Comparison of ENCODE assay signal across 1 cellular context in the genomic region with DNA sequence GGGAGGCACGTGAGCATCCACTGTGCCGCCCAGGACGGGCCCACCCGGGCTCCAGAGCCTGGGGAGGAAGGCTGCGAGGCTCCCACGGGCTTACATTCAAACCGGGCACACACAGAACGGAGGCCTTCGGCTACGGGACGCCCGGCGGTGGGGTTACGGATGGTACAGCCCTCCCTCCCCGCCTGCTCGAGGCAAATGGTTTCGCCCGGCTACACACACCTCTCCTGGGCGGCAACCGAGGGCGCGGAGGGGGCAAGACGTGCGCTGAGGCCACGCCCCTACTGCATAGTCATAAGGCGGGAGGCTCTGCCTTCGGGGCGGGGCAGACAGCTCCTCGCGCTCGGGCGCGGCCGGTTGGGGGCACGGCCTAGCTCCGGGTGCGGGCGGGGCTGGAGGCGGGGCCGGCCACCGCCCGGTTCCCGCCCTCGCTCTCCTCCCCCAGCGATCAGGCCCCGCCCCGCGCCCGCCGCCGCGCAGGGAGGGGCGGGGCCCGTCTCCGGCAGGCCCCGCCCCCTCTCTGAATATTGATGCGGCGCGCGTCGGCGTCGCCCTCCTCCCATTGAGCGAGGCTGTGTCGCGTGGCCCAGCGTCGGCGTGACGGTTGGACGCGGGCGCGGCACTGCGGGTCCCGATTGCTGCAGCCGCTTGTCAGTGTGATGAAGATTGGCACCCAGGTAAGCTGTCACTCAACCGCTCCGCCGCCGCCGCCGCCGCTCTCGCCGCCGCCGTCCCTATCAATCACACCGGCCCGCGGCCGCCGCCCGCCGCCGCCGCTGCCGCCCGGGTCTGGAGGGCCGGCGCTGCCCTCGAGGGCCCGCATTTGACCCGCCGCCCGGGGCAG.
TF ChIP-seq lines count a peak whose summit lies in the region.

A gene with protein sequence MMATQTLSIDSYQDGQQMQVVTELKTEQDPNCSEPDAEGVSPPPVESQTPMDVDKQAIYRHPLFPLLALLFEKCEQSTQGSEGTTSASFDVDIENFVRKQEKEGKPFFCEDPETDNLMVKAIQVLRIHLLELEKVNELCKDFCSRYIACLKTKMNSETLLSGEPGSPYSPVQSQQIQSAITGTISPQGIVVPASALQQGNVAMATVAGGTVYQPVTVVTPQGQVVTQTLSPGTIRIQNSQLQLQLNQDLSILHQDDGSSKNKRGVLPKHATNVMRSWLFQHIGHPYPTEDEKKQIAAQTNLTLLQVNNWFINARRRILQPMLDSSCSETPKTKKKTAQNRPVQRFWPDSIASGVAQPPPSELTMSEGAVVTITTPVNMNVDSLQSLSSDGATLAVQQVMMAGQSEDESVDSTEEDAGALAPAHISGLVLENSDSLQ (plus strand): TSS at position 572 of the 841 bp plus-strand sequence. CDS start 29,820 bp downstream, outside the sequence.

TF ChIP-seq in H1, 55 proteins besides CTCF, POLR2A, EP300 and RAD21:
- peak; percentile 86 for TF ChIP-seq SP1 (IDR thresholded peaks at IDR 0.05; ENCODE audit: low read depth, low read length)
- no peak for TF ChIP-seq CBX8 (IDR thresholded peaks at IDR 0.05; ENCODE audit: borderline replicate concordance, low read depth, low read length)
- TF ChIP-seq, protein P1, sequence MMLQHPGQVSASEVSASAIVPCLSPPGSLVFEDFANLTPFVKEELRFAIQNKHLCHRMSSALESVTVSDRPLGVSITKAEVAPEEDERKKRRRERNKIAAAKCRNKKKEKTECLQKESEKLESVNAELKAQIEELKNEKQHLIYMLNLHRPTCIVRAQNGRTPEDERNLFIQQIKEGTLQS (IDR thresholded peaks at IDR 0.05; ENCODE audit: insufficient read depth, low read depth, low read length) = peak; percentile 58
- peak; percentile 11; the same call in 1 of the 2 replicates for TF ChIP-seq BRCA1 (IDR thresholded peaks at IDR 0.05; ENCODE audit: low read depth, low read length)
- TF ChIP-seq TCF12 (IDR thresholded peaks at IDR 0.05; ENCODE audit: low read depth, low read length) = peak; percentile 82; the same call in 1 of the 2 replicates
- peak; percentile 35 for TF ChIP-seq KDM4A (IDR thresholded peaks at IDR 0.05; ENCODE audit: low read depth, low read length, severe bottlenecking)
- peak; percentile 84 for TF ChIP-seq CHD2 (IDR thresholded peaks at IDR 0.05; ENCODE audit: low read length)
- peak; percentile 92 for TF ChIP-seq CHD1 (IDR thresholded peaks at IDR 0.05; ENCODE audit: low read depth, low read length)
- TF ChIP-seq, protein P2, sequence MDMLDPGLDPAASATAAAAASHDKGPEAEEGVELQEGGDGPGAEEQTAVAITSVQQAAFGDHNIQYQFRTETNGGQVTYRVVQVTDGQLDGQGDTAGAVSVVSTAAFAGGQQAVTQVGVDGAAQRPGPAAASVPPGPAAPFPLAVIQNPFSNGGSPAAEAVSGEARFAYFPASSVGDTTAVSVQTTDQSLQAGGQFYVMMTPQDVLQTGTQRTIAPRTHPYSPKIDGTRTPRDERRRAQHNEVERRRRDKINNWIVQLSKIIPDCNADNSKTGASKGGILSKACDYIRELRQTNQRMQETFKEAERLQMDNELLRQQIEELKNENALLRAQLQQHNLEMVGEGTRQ (IDR thresholded peaks at IDR 0.05; ENCODE audit: low read length) = peak; percentile 74
- TF ChIP-seq RNF2 (IDR thresholded peaks at IDR 0.05; ENCODE audit: borderline replicate concordance, low read depth, low read length, missing control alignments, poor library complexity, severe bottlenecking) = no peak
- peak; percentile 80; the same call in 1 of the 2 replicates for TF ChIP-seq SP4 (IDR thresholded peaks at IDR 0.05; ENCODE audit: low read length)
- no peak for TF ChIP-seq CTBP2 (IDR thresholded peaks at IDR 0.05; ENCODE audit: borderline replicate concordance, insufficient read depth, insufficient read length, low read length)
- 0 out of 2 replicates have a peak, but pooled peaks have one; percentile 36 for TF ChIP-seq FOSL1 (IDR thresholded peaks at IDR 0.05; ENCODE audit: insufficient read depth, low read depth, low read length)
- TF ChIP-seq KDM5A (IDR thresholded peaks at IDR 0.05; ENCODE audit: low read length) = no peak
- TF ChIP-seq, protein P3, sequence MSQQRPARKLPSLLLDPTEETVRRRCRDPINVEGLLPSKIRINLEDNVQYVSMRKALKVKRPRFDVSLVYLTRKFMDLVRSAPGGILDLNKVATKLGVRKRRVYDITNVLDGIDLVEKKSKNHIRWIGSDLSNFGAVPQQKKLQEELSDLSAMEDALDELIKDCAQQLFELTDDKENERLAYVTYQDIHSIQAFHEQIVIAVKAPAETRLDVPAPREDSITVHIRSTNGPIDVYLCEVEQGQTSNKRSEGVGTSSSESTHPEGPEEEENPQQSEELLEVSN (IDR thresholded peaks at IDR 0.05) = peak; percentile 66
- TF ChIP-seq SIX5 (IDR thresholded peaks at IDR 0.05; ENCODE audit: low read depth, low read length) = 0 out of 2 replicates have a peak, but pooled peaks have one; percentile 13
- peak; percentile 41 for TF ChIP-seq ASH2L (IDR thresholded peaks at IDR 0.05; ENCODE audit: low read length)
- TF ChIP-seq JUND (IDR thresholded peaks at IDR 0.05; ENCODE audit: low read length) = peak; percentile 98
- TF ChIP-seq CREB1 (IDR thresholded peaks at IDR 0.05) = peak; percentile 97
- TF ChIP-seq SRF (IDR thresholded peaks at IDR 0.05; ENCODE audit: low read depth, low read length) = no peak; the same call in 1 of the 2 replicates
- TF ChIP-seq SP2 (IDR thresholded peaks at IDR 0.05; ENCODE audit: low read length) = peak; percentile 36; the same call in 1 of the 2 replicates
